In the genomic region with DNA sequence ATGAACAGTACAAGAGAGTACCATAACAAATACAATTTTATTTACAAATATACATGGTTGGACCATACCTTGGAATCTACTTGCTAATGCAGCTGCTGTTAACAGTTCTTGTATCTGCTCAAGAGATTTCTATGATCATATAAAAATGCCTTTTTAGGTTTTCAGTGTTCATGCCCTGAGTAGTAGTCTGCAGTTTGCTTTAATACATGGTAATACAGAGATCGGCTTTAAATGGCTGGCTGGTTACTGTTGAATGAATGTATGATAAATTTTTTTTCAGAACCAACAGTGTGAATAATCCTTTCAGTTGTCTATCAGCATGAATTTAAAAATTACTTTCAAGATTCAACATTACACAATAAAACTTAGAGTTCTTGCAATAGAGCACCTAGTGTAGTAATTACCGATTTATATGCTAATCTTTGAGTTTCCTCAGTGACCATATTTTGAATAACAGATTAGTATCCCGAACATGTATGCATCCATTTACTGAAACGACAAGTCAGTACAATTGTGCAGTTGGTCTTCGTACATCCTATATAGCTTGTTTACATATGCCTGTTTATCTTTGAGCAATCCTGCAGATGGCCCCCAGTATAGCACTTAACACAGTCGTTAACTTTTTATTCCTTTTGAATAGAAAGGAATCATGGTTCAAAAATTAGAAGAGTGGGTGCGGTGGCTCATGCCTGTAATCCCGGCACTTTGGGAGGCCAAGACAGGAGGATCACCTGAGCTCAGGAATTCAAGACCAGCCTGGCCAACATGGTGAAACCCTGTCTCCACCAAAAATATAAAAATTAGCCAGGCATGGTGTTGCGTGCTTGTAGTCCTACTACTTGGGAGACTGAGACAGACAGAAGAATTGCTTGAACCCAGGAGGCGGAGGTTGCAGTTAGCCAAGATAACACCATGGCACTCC, we compare ENCODE assay signal across 1 cellular context.
TF ChIP-seq lines count a peak whose summit lies in the region.

No MANE protein-coding gene starts in this region.

TF ChIP-seq in GM23338, 12 proteins besides CTCF, POLR2A, EP300 and RAD21 (continued from another document):
- TF ChIP-seq, protein P1, sequence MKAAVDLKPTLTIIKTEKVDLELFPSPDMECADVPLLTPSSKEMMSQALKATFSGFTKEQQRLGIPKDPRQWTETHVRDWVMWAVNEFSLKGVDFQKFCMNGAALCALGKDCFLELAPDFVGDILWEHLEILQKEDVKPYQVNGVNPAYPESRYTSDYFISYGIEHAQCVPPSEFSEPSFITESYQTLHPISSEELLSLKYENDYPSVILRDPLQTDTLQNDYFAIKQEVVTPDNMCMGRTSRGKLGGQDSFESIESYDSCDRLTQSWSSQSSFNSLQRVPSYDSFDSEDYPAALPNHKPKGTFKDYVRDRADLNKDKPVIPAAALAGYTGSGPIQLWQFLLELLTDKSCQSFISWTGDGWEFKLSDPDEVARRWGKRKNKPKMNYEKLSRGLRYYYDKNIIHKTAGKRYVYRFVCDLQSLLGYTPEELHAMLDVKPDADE (IDR thresholded peaks at IDR 0.05): no peak
- TF ChIP-seq STAT1 (IDR thresholded peaks at IDR 0.05; ENCODE audit: unreplicated experiment) (no peak), CREB1 (CRISPR knock-in tag; IDR thresholded peaks at IDR 0.05; ENCODE audit: low read depth) (no peak)
